ENCODE assay signal across 7 cellular contexts in the genomic region with DNA sequence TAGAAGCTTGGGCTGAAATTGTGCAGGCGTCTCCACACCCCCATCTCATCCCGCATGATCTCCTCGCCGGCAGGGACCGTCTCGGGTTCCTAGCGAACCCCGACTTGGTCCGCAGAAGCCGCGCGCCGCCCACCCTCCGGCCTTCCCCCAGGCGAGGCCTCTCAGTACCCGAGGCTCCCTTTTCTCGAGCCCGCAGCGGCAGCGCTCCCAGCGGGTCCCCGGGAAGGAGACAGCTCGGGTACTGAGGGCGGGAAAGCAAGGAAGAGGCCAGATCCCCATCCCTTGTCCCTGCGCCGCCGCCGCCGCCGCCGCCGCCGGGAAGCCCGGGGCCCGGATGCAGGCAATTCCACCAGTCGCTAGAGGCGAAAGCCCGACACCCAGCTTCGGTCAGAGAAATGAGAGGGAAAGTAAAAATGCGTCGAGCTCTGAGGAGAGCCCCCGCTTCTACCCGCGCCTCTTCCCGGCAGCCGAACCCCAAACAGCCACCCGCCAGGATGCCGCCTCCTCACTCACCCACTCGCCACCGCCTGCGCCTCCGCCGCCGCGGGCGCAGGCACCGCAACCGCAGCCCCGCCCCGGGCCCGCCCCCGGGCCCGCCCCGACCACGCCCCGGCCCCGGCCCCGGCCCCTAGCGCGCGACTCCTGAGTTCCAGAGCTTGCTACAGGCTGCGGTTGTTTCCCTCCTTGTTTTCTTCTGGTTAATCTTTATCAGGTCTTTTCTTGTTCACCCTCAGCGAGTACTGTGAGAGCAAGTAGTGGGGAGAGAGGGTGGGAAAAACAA. TPM values are rescaled to one million over a fixed set of nuclear protein-coding genes. Genes with fewer than 3 reads are reported as not detected.
A peak's percentile ranks its signal among the peaks of the same experiment; 100 is the strongest.
DNase-seq lines count a peak whose midpoint lies in the region; ATAC-seq and TF ChIP-seq lines count a peak whose summit lies in the region.

A gene with protein sequence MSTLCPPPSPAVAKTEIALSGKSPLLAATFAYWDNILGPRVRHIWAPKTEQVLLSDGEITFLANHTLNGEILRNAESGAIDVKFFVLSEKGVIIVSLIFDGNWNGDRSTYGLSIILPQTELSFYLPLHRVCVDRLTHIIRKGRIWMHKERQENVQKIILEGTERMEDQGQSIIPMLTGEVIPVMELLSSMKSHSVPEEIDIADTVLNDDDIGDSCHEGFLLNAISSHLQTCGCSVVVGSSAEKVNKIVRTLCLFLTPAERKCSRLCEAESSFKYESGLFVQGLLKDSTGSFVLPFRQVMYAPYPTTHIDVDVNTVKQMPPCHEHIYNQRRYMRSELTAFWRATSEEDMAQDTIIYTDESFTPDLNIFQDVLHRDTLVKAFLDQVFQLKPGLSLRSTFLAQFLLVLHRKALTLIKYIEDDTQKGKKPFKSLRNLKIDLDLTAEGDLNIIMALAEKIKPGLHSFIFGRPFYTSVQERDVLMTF (minus strand): TSS at position 564 of the 781 bp plus-strand sequence. CDS start 6,361 bp downstream, outside the sequence.

- no peak within 1 kb of the TSS for H2AK5ac ChIP-seq in H9 (ENCODE audit: insufficient read length, low read length)

- intact Hi-C loops in right lobe of liver (cut with DNase I): no loop called here

- H3K27ac ChIP-seq in H9 (ENCODE audit: insufficient read length, low read depth, low read length) (peak within 1 kb of the TSS; percentile 91), MM.1S (ENCODE audit: low read length) (peak within 1 kb of the TSS; percentile 83; the same call in 1 of the 2 replicates), right lobe of liver (peak within 1 kb of the TSS; percentile 95 to 100 (median 98))

- TF ChIP-seq POLR2A in right lobe of liver (IDR thresholded peaks at IDR 0.05): peak; percentile 92

- H3K36me3 ChIP-seq in MM.1S (replicated peaks; ENCODE audit: insufficient read depth, low read length): no peaks in the 10 kb centered on the region
- H3K36me3 ChIP-seq in right lobe of liver: no peaks in the 10 kb centered on the region

- peak within 1 kb of the TSS; percentile 95 for H3K18ac ChIP-seq in H9 (ENCODE audit: insufficient read length, low read depth, low read length)

- H4K91ac ChIP-seq in H9 (ENCODE audit: insufficient read length, low read depth, low read length): no peak within 1 kb of the TSS

- no peak within 1 kb of the TSS for H2BK20ac ChIP-seq in H9 (ENCODE audit: low read depth, low read length, poor library complexity, severe bottlenecking)

- peaks cover 6 to 7% of the 10 kb centered on the region in 2 experiments for H3K9me3 Mint-ChIP-seq in H9

- H3K9ac ChIP-seq in H9 (ENCODE audit: extremely low read depth, insufficient read length, low read length) (peak within 1 kb of the TSS; percentile 87), MM.1S (ENCODE audit: low read length) (peak within 1 kb of the TSS; percentile 76)

- no peak within 1 kb of the TSS for H3K23ac ChIP-seq in H9 (ENCODE audit: insufficient read length, low read depth, low read length)

- H4K20me1 ChIP-seq in H9 (ENCODE audit: control insufficient read depth, insufficient read depth, insufficient read length) (no peaks in the 10 kb centered on the region), MM.1S (ENCODE audit: insufficient read depth, low read length) (no peaks in the 10 kb centered on the region)

- H3K4me3 ChIP-seq in MM.1S (ENCODE audit: low read length) (peak within 1 kb of the TSS; percentile 71), right lobe of liver (peak within 1 kb of the TSS; percentile 65 to 85 (median 78))

- peaks cover 8% of the 10 kb centered on the region for H3K23me2 ChIP-seq in H9 (ENCODE audit: insufficient read length, low read depth, low read length, poor library complexity, severe bottlenecking)

- no peak for TF ChIP-seq CTCF in GM13977 (IDR thresholded peaks at IDR 0.05; ENCODE audit: extremely low read depth, insufficient read depth, missing control alignments)
- TF ChIP-seq CTCF in H9 (conservative IDR thresholded peaks at IDR 0.05): no peak
- TF ChIP-seq CTCF in MM.1S (IDR thresholded peaks at IDR 0.05; ENCODE audit: low read length): no peak
- TF ChIP-seq CTCF in right lobe of liver (IDR thresholded peaks at IDR 0.05): no peak

- peaks cover 19 to 22% of the 10 kb centered on the region in 2 experiments for H3K4me1 Mint-ChIP-seq in H9

- H3K9me2 ChIP-seq in MM.1S (replicated peaks; ENCODE audit: insufficient read depth, low read length): no peaks in the 10 kb centered on the region

- H3K36me3 Mint-ChIP-seq in H9 (ENCODE audit: insufficient read depth in 1 of 3, low read depth in 3 of 3): peaks cover 2 to 10% (median 2%) of the 10 kb centered on the region in 3 experiments

- no peak within 1 kb of the TSS for H3T11ph ChIP-seq in H9 (ENCODE audit: low read length)

- WGBS in H9 (ENCODE audit: extremely low coverage, insufficient read length, low lambda C conversion rate): no CpG with 5 or more reads among the region's 73 CpGs
- WGBS in right lobe of liver (ENCODE audit: insufficient coverage, low coverage, low lambda C conversion rate, missing lambda C conversion rate): 0% methylated on average over 28 of the region's 73 CpGs

- H2BK5ac ChIP-seq in H9 (ENCODE audit: insufficient read length, low read length): peak within 1 kb of the TSS; percentile 2

- in situ Hi-C loops in GM13977 (cut with MboI; ENCODE audit: low pct_unique_long_range_greater_than_20kb, low sequenced_read_pairs, unreplicated experiment): no loop called here

- H3F3A ChIP-seq in MM.1S (ENCODE audit: insufficient read depth, low read length): no peaks in the 10 kb centered on the region

- H2BK120ac ChIP-seq in H9 (ENCODE audit: low read depth, low read length, poor library complexity, severe bottlenecking): peak within 1 kb of the TSS; percentile 65

- no peak within 1 kb of the TSS for H2BK12ac ChIP-seq in H9 (ENCODE audit: insufficient read length, low read depth, low read length)

- H3K4me1 ChIP-seq in H9 (ENCODE audit: insufficient read depth, low read length) (no peaks in the 10 kb centered on the region), MM.1S (ENCODE audit: low read length) (no peaks in the 10 kb centered on the region), right lobe of liver (peaks cover 0 to 17% (median 8%) of the 10 kb centered on the region in 4 donors)

- H3K4me3 Mint-ChIP-seq in H9: peak within 1 kb of the TSS; percentile 88 to 99

- no peak within 1 kb of the TSS for H4K8ac ChIP-seq in H9 (replicated peaks; ENCODE audit: insufficient read length, low read depth, low read length)

- ATAC-seq in activated CD4-positive, CD25-positive, alpha-beta regulatory T cell treated with anti-CD3 and anti-CD28 coated beads, Interleukin-2, amount 50 U/mL, for 24 hours: peak; percentile 71 to 74
- ATAC-seq in right lobe of liver: peak; percentile 89 to 94 (median 91)

- H4K5ac ChIP-seq in H9 (ENCODE audit: insufficient read length, low read depth, low read length): peak within 1 kb of the TSS; percentile 23

- peak within 1 kb of the TSS; percentile 97 for H2AFZ ChIP-seq in H9 (ENCODE audit: low read length)
- H2AFZ ChIP-seq in MM.1S (ENCODE audit: low read length): peak within 1 kb of the TSS; percentile 56

- peaks cover 7% of the 10 kb centered on the region for H3K27me3 Mint-ChIP-seq in H9 (ENCODE audit: low read depth)

- no peak within 1 kb of the TSS for H2BK15ac ChIP-seq in H9 (ENCODE audit: low read depth, low read length)

- no peaks in the 10 kb centered on the region for H3K27me3 ChIP-seq in H9 (ENCODE audit: insufficient read depth, low read length)
- no peaks in the 10 kb centered on the region for H3K27me3 ChIP-seq in MM.1S (replicated peaks; ENCODE audit: insufficient read depth, low read length)
- H3K27me3 ChIP-seq in right lobe of liver: no peaks in the 10 kb centered on the region

- H3K14ac ChIP-seq in H9 (ENCODE audit: insufficient read depth, low read length): peak within 1 kb of the TSS; percentile 98

- H3K56ac ChIP-seq in H9 (ENCODE audit: insufficient read length, low read depth, low read length): no peak within 1 kb of the TSS

- no peaks in the 10 kb centered on the region for H3K79me1 ChIP-seq in H9 (ENCODE audit: insufficient read depth, low read depth, low read length, poor library complexity, severe bottlenecking)

- H3K9me3 ChIP-seq in H9 (ENCODE audit: control insufficient read depth, low read depth, low read length): no peaks in the 10 kb centered on the region
- no peaks in the 10 kb centered on the region for H3K9me3 ChIP-seq in MM.1S (replicated peaks; ENCODE audit: insufficient read depth, low read length)
- H3K9me3 ChIP-seq in right lobe of liver: no peaks in the 10 kb centered on the region

- peaks cover 3% of the 10 kb centered on the region; the same call in 1 of the 2 replicates for H3K79me2 ChIP-seq in H9 (ENCODE audit: insufficient read depth, low read length)
- no peaks in the 10 kb centered on the region for H3K79me2 ChIP-seq in MM.1S (ENCODE audit: low read length)

- H3K27ac Mint-ChIP-seq in H9: peak within 1 kb of the TSS; percentile 99 to 100 (median 100)

- DNase-seq in GM13977 (ENCODE audit: low spot score) (peak; percentile 87), H9 (no peak), MM.1S (peak; percentile 52), cerebellum (ENCODE audit: low spot score) (peak; percentile 91), right lobe of liver (peak; percentile 89 to 91 (median 91))
- peak; percentile 67 to 82 (median 75) for DNase-seq in stimulated activated CD4-positive, alpha-beta T cell treated with anti-CD3 and anti-CD28 coated beads, TNF-alpha, amount 100 ng/mL, for 24 hours (ENCODE audit: low read depth in 3 of 3)

- no peak within 1 kb of the TSS; the same call in 1 of the 2 replicates for H3K4ac ChIP-seq in H9 (ENCODE audit: low read depth, low read length)

- H3K4me2 ChIP-seq in H9 (ENCODE audit: insufficient read depth, insufficient read length, low read length) (peak within 1 kb of the TSS; percentile 97), MM.1S (ENCODE audit: low read depth, low read length) (peak within 1 kb of the TSS; percentile 73)

RNA-seq across cellular contexts. Expression of the gene that starts here (rescaled TPM):
- 17.0 and 18.3 TPM in 2 replicates for total RNA-seq in H9 (2021)
- total RNA-seq in cerebellum: 62.6 TPM
- total RNA-seq in right lobe of liver: 1 to 10 TPM; 4.9 to 7.7 (median 6.8) TPM
